In genomic region chr12:15767301-15767700, GRCh38 we compare ENCODE assay signal across 15 cellular contexts. TPM values are rescaled to one million over a fixed set of nuclear protein-coding genes. Genes with fewer than 3 reads are reported as not detected.
DNase-seq lines count a peak whose midpoint lies in the region; ATAC-seq, FAIRE-seq and TF ChIP-seq lines count a peak whose summit lies in the region.
"Had no signal": no experiment of that assay in that cellular context is flagged by ENCODE, and none has a peak within 500 bp of the region (broad histone marks: within the 10 kb centered on the region; RNA-seq: fewer than 3 reads in every experiment).

No MANE protein-coding gene starts in this region.

- no peak for FAIRE-seq in GM12878 (lab: Jason Lieb, UNC)

- DNase-seq in M059J (ENCODE audit: low read depth) (peak; percentile 36), GM12878 (ENCODE audit: low read depth, low spot score) (no peak), posterior vena cava (ENCODE audit: low spot score) (no peak), glomerular visceral epithelial cell (ENCODE audit: extremely low spot score) (no peak), HEK293T (ENCODE audit: extremely low spot score) (no peak)
- DNase-seq: COR-L47, DMS53, IMR-90, Kasumi-1, NCI-H1436, NCI-H510A treated with DMSO at 0.1 percent for 48 hours, SIG-M5 had no signal

- H3K4me3 ChIP-seq in GM12878 (no peak overlapping the region), mucosa of rectum (ENCODE audit: low read length in 2 of 2) (no peak overlapping the region)
- H3K4me3 ChIP-seq: HAP-1 had no signal

- RAD21 ChIA-PET in GM12878 (lab: Charles Lee; ENCODE audit: unreplicated experiment) = interaction anchor here (0.6 kb wide), 1 partner anchor 32 kb away, joined by 4 read pairs; no protein-coding TSS in a partner anchor

- H3K79me2 ChIP-seq in GM12878 (ENCODE audit: control insufficient read depth, insufficient read depth, low read length) = no peaks in the 10 kb centered on the region

- no peak overlapping the region for H2AFZ ChIP-seq in GM12878 (ENCODE audit: control insufficient read depth, low read depth, low read length)

- ATAC-seq in GM19324 (IDR thresholded peaks at IDR 0.05; ENCODE audit: low FRiP score, unreplicated experiment) (peak; percentile 65), GM12878 (peak; percentile 20; the same call in 2 of the 3 replicates)

- no TSS peak for BruUV-seq in GM12878 (replicated peaks; lab: Mats Ljungman, UMichigan)

- CTCF ChIA-PET in GM12878 (lab: Yijun Ruan, JAX) (interaction anchor here (1.6 kb wide), 1 partner anchor 34 kb away, joined by 6 read pairs; no protein-coding TSS in a partner anchor), HEK293T (lab: Yijun Ruan, JAX) (no interaction called here)

- H3K27ac ChIP-seq in GM12878 (ENCODE audit: control insufficient read depth, insufficient read depth) (no peak overlapping the region), mucosa of rectum (ENCODE audit: low read depth in 2 of 2, low read length in 2 of 2) (peak overlapping the region; percentile 46 to 68)

- intact Hi-C loops in GM12878 (cut with micrococcal nuclease; ENCODE audit: unreplicated experiment) = no loop called here
- intact Hi-C loops in posterior vena cava (cut with DNase I) = no loop called here

- no peaks in the 10 kb centered on the region for H4K20me1 ChIP-seq in GM12878 (ENCODE audit: control insufficient read depth, insufficient read depth)

- H3K27me3 ChIP-seq in GM12878 (replicated peaks in 1 of 2; ENCODE audit: control insufficient read depth in 2 of 2, insufficient read depth in 2 of 2, low read length in 1 of 2) (no peaks in the 10 kb centered on the region), mucosa of rectum (ENCODE audit: control insufficient read depth in 2 of 2, insufficient read depth in 2 of 2, low read length in 2 of 2) (no peaks in the 10 kb centered on the region)

- H3K4me2 ChIP-seq in GM12878 (ENCODE audit: control insufficient read depth, insufficient read depth) = no peak overlapping the region

- H3K9ac ChIP-seq in GM12878 (ENCODE audit: control insufficient read depth, insufficient read depth, low read length) (no peak overlapping the region), mucosa of rectum (ENCODE audit: low read depth in 1 of 2, low read length in 2 of 2) (no peak overlapping the region)

- TF ChIP-seq POLR2A in GM12878 (IDR thresholded peaks at IDR 0.05; ENCODE audit: low read depth, low read length) = no peak

- in situ Hi-C loops in GM12878 (cut with MboI) = no loop called here

- no peak for TF ChIP-seq CTCF in GM12878 (IDR thresholded peaks at IDR 0.05 in 2 of 3, conservative IDR thresholded peaks at IDR 0.05 in 1 of 3; ENCODE audit: control insufficient read depth in 2 of 3, extremely low read depth in 1 of 3, insufficient read depth in 1 of 3, low read depth in 3 of 3, low read length in 3 of 3)

- SMC1A ChIA-PET in GM12878 (lab: Charles Lee; ENCODE audit: uncharacterized antibody, unreplicated experiment) = interaction anchor here (0.7 to 1.7 kb wide), 3 partner anchors 10 to 88 kb away, joined by 3 to 4 read pairs (median 4); no protein-coding TSS in a partner anchor

- 95% methylated on average over 2 of the region's 2 CpGs for WGBS in GM12878 (ENCODE audit: insufficient coverage, insufficient replicate concordance, low lambda C conversion rate, missing lambda C conversion rate)

- H3K36me3 ChIP-seq in GM12878 (ENCODE audit: control insufficient read depth in 2 of 2, insufficient read depth in 2 of 2, low read length in 1 of 2) (no peaks in the 10 kb centered on the region), mucosa of rectum (ENCODE audit: control insufficient read depth in 2 of 2, insufficient read depth in 2 of 2, low read length in 2 of 2) (no peaks in the 10 kb centered on the region)
- H3K36me3 ChIP-seq: HAP-1 had no signal

- TF ChIP-seq RAD21 in GM12878 (IDR thresholded peaks at IDR 0.05; ENCODE audit: insufficient read depth, low read depth, low read length) = no peak

- H3K9me3 ChIP-seq in GM12878 (replicated peaks; ENCODE audit: control insufficient read depth, insufficient read depth, low read length) (no peaks in the 10 kb centered on the region), mucosa of rectum (ENCODE audit: control insufficient read depth in 2 of 2, low read length in 2 of 2) (no peaks in the 10 kb centered on the region)
- H3K9me3 ChIP-seq: HAP-1 had no signal

- POLR2A ChIA-PET in GM12878 (lab: Charles Lee) (no interaction called here), HEK293T (lab: Yijun Ruan, JAX) (no interaction called here)

- TF ChIP-seq EP300 in GM12878 (IDR thresholded peaks at IDR 0.05; ENCODE audit: borderline replicate concordance in 1 of 2, control insufficient read depth in 1 of 2, low read depth in 2 of 2, low read length in 2 of 2) = no peak

- H3K4me1 ChIP-seq in GM12878 (ENCODE audit: control insufficient read depth, insufficient read depth, low read length) (no peaks in the 10 kb centered on the region), mucosa of rectum (ENCODE audit: control insufficient read depth in 2 of 2, insufficient read depth in 2 of 2, low read length in 2 of 2) (peaks cover 0 to 9% of the 10 kb centered on the region in 2 donors)

TF ChIP-seq in GM12878, 131 proteins besides CTCF, POLR2A, EP300 and RAD21 (continues in another document):
- TF ChIP-seq SMAD5 (IDR thresholded peaks at IDR 0.05; ENCODE audit: low read depth) = no peak
- TF ChIP-seq SP1 (IDR thresholded peaks at IDR 0.05; ENCODE audit: low read depth, low read length) = no peak
- TF ChIP-seq NFIC (IDR thresholded peaks at IDR 0.05; ENCODE audit: low read depth, low read length) = no peak
- TF ChIP-seq PAX5 (IDR thresholded peaks at IDR 0.05; ENCODE audit: borderline replicate concordance, low read depth, low read length) = no peak
- no peak for TF ChIP-seq TCF12 (IDR thresholded peaks at IDR 0.05; ENCODE audit: low read depth, low read length)
- no peak for TF ChIP-seq STAT1 (conservative IDR thresholded peaks at IDR 0.05)
- no peak for TF ChIP-seq SREBF1 (IDR thresholded peaks at IDR 0.05; ENCODE audit: low read length)
- no peak for TF ChIP-seq ZNF384 (IDR thresholded peaks at IDR 0.05; ENCODE audit: borderline replicate concordance, low read depth, low read length)
- no peak for TF ChIP-seq RCOR1 (conservative IDR thresholded peaks at IDR 0.05; ENCODE audit: low read depth, low read length)

TF ChIP-seq in HEK293T, 16 proteins besides CTCF, POLR2A, EP300 and RAD21:
- TF ChIP-seq ZNF384 (IDR thresholded peaks at IDR 0.05) (no peak), CTBP1 (IDR thresholded peaks at IDR 0.05; ENCODE audit: borderline replicate concordance) (no peak), SUZ12 (IDR thresholded peaks at IDR 0.05) (no peak)

RNA-seq across cellular contexts. Expression of gene EPS8, which starts 21.9 kb away (rescaled TPM):
- 57.6 and 79.5 TPM in 2 replicates for total RNA-seq in M059J (2014; rRNA removed; shearing (Covaris generic))
- total RNA-seq in GM12878 (2013; cell fraction: nucleolus; rRNA removed) = 263 and 269 TPM in 2 replicates
- total RNA-seq in GM12878 (2014; rRNA removed) (4.7 TPM in 2 replicates), GM12878 (2014; rRNA removed; fragmentation: Illumina TruSeq; extraction: Trizol) (3.4 and 4.7 TPM in 2 replicates), GM12878 (2021) (3.2 TPM in 2 replicates), posterior vena cava (100 to 1,000 TPM; 107 to 144 TPM)
- polyA plus RNA-seq in GM12878 (2011; ENCODE audit: low read depth) = 1.1 TPM
- polyA plus RNA-seq in GM12878 (2011; rRNA removed) (127 and 173 TPM in 2 replicates), GM12878 (2014; fragmentation: Illumina TruSeq; extraction: Trizol) (3.1 and 3.8 TPM in 2 replicates), GM12878 (2014; fragmentation: Nextera tagmentation; extraction: Ambion mirVana) (1 to 10 TPM; 1.3 to 1.6 TPM), GM12878 (2014; rRNA removed) (3.3 and 3.4 TPM in 2 replicates), GM12878 (2016; fragmentation: Nextera tagmentation; extraction: Ambion mirVana) (1 to 10 TPM; 2.8 to 4.2 TPM)
- polyA plus RNA-seq in GM12878 (2011; cell fraction: cytosol; rRNA removed) = 84.5 and 94.4 TPM in 2 replicates
- polyA plus RNA-seq in GM12878 (2011; cell fraction: nucleus; rRNA removed) = 107 and 156 TPM in 2 replicates
- polyA plus RNA-seq in GM12878 (2012) = 1.3 and 1.9 TPM in 2 replicates
- polyA minus RNA-seq in GM12878 (2011; rRNA and poly(A)+ RNA removed) = 188 and 261 TPM in 2 replicates
- 42.4 and 55.6 TPM in 2 replicates for polyA minus RNA-seq in GM12878 (2011; cell fraction: cytosol; rRNA and poly(A)+ RNA removed)
- 108 and 162 TPM in 2 replicates for polyA minus RNA-seq in GM12878 (2011; cell fraction: nucleus; rRNA and poly(A)+ RNA removed)
